1 cellular context compared by ENCODE assay signal in the genomic region with DNA sequence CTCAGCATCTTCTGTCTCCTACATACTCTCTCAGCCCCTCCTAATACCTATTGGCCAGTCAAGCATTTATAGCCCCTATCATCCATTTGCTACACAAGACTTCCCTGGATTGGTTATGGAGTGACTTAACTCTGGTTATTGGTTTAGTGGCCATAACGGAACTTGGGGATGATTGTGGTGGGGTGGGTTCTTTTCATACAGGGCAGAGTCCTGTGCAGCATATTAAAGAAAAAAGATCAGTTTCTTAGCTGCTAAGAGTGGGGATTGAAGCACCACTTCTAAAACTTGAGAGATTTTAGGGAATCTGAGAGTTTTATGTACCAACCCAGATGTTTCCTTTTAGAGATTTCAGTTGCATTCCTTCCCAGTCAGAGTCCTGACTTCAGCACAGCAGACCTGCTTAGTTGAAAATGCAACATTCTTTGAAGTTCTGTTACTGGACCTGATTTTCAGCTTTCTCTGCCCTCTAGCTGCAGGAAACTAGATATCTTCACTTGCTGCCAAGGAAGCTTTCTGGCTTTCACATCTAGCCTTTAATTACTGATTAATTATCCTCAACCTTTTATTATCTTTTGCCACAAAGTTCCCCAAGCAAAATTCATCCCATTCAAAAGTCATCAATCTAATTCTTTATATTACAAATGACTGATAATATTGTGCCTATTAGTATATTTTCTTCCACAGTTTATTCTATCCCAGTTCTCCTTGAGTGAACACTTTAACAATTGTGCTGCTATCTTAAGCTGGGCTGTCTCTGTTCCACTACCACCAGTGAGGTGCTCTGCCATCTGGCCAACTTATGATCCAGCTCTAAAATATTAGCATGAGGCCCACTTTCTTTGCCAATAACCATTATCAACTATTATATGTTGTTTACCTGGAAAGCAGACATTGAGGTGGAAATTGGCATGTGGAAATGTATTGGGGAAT.
TF ChIP-seq lines count a peak whose summit lies in the region.

No MANE protein-coding gene starts in this region.

TF ChIP-seq in GM23338, 12 proteins besides CTCF, POLR2A, EP300 and RAD21 (continued from another document):
- TF ChIP-seq ZNF462 (CRISPR knock-in tag; IDR thresholded peaks at IDR 0.05) (no peak), POLR2AphosphoS5 (IDR thresholded peaks at IDR 0.05; ENCODE audit: low read depth) (no peak), EZH2 (IDR thresholded peaks at IDR 0.05; ENCODE audit: low read depth, unreplicated experiment) (no peak)
